In the genomic region with DNA sequence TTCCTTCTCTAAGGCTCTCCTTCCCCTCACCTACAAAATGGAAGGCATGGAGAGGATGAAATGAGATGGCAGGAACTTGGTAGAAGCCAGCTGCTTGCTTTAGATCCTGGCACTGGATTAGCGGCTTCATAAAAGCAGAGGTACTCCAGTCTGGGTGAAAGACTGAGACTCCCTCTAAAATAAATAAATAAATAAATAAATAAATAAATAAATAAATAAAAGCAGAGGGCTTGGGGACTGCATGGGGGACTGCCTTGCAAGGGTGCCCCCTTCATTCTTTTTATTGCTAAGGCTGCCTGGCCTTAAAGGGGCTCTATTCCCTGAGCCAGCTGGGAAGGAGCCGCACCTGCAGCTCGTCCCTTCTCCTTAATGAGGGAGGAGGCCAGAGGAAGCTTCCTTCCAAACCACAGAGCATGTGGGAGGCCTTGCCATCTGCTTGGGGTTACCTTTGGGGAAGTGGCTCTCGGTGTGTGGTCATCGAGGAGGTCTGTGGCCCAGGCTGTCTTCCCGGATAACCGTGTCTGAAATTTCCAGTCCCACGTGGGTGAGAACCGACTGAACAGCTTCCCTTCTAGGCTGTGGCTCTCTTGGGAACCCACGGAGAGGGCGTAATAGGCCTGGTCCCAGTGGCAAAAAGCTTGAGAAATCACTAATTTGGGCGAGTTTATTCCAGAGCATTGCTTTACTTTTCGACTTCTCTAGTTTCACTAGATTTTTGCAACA, we compare ENCODE assay signal across 1 cellular context.
A peak's percentile ranks its signal among the peaks of the same experiment; 100 is the strongest.
TF ChIP-seq lines count a peak whose summit lies in the region.

No MANE protein-coding gene starts in this region.

TF ChIP-seq in K562, 482 proteins besides CTCF, POLR2A, EP300 and RAD21 (continued from another document and continues in another):
- TF ChIP-seq, protein P1, sequence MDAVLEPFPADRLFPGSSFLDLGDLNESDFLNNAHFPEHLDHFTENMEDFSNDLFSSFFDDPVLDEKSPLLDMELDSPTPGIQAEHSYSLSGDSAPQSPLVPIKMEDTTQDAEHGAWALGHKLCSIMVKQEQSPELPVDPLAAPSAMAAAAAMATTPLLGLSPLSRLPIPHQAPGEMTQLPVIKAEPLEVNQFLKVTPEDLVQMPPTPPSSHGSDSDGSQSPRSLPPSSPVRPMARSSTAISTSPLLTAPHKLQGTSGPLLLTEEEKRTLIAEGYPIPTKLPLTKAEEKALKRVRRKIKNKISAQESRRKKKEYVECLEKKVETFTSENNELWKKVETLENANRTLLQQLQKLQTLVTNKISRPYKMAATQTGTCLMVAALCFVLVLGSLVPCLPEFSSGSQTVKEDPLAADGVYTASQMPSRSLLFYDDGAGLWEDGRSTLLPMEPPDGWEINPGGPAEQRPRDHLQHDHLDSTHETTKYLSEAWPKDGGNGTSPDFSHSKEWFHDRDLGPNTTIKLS (IDR thresholded peaks at IDR 0.05; ENCODE audit: borderline replicate concordance, low read depth), result no peak
- TF ChIP-seq, protein P2, sequence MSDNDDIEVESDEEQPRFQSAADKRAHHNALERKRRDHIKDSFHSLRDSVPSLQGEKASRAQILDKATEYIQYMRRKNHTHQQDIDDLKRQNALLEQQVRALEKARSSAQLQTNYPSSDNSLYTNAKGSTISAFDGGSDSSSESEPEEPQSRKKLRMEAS (CRISPR knock-in tag; IDR thresholded peaks at IDR 0.05), result peak; percentile 94
- TF ChIP-seq SIN3A (IDR thresholded peaks at IDR 0.05; ENCODE audit: borderline replicate concordance in 2 of 2, control insufficient read depth in 1 of 2, low read depth in 2 of 2, low read length in 2 of 2), result no peak; a peak in 1 of 4 replicates
- no peak for TF ChIP-seq RB1 (IDR thresholded peaks at IDR 0.05; ENCODE audit: low read depth)
- no peak for TF ChIP-seq ZNF444 (CRISPR knock-in tag; IDR thresholded peaks at IDR 0.05)
- no peak for TF ChIP-seq ZNF644 (tag; IDR thresholded peaks at IDR 0.05; ENCODE audit: low read depth)
- TF ChIP-seq NFXL1 (CRISPR knock-in tag; IDR thresholded peaks at IDR 0.05), result no peak
- TF ChIP-seq ELF1 (tag; IDR thresholded peaks at IDR 0.05), result no peak
- TF ChIP-seq, protein P3, sequence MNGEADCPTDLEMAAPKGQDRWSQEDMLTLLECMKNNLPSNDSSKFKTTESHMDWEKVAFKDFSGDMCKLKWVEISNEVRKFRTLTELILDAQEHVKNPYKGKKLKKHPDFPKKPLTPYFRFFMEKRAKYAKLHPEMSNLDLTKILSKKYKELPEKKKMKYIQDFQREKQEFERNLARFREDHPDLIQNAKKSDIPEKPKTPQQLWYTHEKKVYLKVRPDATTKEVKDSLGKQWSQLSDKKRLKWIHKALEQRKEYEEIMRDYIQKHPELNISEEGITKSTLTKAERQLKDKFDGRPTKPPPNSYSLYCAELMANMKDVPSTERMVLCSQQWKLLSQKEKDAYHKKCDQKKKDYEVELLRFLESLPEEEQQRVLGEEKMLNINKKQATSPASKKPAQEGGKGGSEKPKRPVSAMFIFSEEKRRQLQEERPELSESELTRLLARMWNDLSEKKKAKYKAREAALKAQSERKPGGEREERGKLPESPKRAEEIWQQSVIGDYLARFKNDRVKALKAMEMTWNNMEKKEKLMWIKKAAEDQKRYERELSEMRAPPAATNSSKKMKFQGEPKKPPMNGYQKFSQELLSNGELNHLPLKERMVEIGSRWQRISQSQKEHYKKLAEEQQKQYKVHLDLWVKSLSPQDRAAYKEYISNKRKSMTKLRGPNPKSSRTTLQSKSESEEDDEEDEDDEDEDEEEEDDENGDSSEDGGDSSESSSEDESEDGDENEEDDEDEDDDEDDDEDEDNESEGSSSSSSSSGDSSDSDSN (IDR thresholded peaks at IDR 0.05; ENCODE audit: borderline replicate concordance in 1 of 2, low read depth in 2 of 2, low read length in 2 of 2), result peak; percentile 64 to 90; a peak in 2 of 4 replicates
- TF ChIP-seq, protein P4, sequence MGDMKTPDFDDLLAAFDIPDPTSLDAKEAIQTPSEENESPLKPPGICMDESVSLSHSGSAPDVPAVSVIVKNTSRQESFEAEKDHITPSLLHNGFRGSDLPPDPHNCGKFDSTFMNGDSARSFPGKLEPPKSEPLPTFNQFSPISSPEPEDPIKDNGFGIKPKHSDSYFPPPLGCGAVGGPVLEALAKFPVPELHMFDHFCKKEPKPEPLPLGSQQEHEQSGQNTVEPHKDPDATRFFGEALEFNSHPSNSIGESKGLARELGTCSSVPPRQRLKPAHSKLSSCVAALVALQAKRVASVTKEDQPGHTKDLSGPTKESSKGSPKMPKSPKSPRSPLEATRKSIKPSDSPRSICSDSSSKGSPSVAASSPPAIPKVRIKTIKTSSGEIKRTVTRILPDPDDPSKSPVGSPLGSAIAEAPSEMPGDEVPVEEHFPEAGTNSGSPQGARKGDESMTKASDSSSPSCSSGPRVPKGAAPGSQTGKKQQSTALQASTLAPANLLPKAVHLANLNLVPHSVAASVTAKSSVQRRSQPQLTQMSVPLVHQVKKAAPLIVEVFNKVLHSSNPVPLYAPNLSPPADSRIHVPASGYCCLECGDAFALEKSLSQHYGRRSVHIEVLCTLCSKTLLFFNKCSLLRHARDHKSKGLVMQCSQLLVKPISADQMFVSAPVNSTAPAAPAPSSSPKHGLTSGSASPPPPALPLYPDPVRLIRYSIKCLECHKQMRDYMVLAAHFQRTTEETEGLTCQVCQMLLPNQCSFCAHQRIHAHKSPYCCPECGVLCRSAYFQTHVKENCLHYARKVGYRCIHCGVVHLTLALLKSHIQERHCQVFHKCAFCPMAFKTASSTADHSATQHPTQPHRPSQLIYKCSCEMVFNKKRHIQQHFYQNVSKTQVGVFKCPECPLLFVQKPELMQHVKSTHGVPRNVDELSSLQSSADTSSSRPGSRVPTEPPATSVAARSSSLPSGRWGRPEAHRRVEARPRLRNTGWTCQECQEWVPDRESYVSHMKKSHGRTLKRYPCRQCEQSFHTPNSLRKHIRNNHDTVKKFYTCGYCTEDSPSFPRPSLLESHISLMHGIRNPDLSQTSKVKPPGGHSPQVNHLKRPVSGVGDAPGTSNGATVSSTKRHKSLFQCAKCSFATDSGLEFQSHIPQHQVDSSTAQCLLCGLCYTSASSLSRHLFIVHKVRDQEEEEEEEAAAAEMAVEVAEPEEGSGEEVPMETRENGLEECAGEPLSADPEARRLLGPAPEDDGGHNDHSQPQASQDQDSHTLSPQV (IDR thresholded peaks at IDR 0.05), result no peak
- TF ChIP-seq, protein P5, sequence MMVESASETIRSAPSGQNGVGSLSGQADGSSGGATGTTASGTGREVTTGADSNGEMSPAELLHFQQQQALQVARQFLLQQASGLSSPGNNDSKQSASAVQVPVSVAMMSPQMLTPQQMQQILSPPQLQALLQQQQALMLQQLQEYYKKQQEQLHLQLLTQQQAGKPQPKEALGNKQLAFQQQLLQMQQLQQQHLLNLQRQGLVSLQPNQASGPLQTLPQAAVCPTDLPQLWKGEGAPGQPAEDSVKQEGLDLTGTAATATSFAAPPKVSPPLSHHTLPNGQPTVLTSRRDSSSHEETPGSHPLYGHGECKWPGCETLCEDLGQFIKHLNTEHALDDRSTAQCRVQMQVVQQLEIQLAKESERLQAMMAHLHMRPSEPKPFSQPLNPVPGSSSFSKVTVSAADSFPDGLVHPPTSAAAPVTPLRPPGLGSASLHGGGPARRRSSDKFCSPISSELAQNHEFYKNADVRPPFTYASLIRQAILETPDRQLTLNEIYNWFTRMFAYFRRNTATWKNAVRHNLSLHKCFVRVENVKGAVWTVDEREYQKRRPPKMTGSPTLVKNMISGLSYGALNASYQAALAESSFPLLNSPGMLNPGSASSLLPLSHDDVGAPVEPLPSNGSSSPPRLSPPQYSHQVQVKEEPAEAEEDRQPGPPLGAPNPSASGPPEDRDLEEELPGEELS (CRISPR knock-in tag; IDR thresholded peaks at IDR 0.05; ENCODE audit: borderline replicate concordance), result no peak
- TF ChIP-seq, protein P6, sequence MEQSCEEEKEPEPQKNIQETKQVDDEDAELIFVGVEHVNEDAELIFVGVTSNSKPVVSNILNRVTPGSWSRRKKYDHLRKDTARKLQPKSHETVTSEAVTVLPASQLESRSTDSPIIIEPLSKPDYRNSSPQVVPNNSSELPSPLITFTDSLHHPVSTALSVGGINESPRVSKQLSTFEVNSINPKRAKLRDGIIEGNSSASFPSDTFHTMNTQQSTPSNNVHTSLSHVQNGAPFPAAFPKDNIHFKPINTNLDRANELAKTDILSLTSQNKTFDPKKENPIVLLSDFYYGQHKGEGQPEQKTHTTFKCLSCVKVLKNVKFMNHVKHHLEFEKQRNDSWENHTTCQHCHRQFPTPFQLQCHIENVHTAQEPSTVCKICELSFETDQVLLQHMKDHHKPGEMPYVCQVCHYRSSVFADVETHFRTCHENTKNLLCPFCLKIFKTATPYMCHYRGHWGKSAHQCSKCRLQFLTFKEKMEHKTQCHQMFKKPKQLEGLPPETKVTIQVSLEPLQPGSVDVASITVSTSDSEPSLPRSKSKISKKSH (CRISPR knock-in tag; IDR thresholded peaks at IDR 0.05), result no peak
- TF ChIP-seq ZNF699 (CRISPR knock-in tag; IDR thresholded peaks at IDR 0.05; ENCODE audit: insufficient replicate concordance), result no peak
- TF ChIP-seq HNRNPLL (IDR thresholded peaks at IDR 0.05; ENCODE audit: low read depth, low read length, poor library complexity, severe bottlenecking), result no peak
- TF ChIP-seq SMAD3 (CRISPR knock-in tag; conservative IDR thresholded peaks at IDR 0.05), result no peak
- 0 out of 2 replicates have a peak, but pooled peaks have one; percentile 49 for TF ChIP-seq L3MBTL2 (IDR thresholded peaks at IDR 0.05)
- TF ChIP-seq, protein P7, sequence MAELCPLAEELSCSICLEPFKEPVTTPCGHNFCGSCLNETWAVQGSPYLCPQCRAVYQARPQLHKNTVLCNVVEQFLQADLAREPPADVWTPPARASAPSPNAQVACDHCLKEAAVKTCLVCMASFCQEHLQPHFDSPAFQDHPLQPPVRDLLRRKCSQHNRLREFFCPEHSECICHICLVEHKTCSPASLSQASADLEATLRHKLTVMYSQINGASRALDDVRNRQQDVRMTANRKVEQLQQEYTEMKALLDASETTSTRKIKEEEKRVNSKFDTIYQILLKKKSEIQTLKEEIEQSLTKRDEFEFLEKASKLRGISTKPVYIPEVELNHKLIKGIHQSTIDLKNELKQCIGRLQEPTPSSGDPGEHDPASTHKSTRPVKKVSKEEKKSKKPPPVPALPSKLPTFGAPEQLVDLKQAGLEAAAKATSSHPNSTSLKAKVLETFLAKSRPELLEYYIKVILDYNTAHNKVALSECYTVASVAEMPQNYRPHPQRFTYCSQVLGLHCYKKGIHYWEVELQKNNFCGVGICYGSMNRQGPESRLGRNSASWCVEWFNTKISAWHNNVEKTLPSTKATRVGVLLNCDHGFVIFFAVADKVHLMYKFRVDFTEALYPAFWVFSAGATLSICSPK (IDR thresholded peaks at IDR 0.05; ENCODE audit: borderline replicate concordance), result no peak
- TF ChIP-seq, protein P8, sequence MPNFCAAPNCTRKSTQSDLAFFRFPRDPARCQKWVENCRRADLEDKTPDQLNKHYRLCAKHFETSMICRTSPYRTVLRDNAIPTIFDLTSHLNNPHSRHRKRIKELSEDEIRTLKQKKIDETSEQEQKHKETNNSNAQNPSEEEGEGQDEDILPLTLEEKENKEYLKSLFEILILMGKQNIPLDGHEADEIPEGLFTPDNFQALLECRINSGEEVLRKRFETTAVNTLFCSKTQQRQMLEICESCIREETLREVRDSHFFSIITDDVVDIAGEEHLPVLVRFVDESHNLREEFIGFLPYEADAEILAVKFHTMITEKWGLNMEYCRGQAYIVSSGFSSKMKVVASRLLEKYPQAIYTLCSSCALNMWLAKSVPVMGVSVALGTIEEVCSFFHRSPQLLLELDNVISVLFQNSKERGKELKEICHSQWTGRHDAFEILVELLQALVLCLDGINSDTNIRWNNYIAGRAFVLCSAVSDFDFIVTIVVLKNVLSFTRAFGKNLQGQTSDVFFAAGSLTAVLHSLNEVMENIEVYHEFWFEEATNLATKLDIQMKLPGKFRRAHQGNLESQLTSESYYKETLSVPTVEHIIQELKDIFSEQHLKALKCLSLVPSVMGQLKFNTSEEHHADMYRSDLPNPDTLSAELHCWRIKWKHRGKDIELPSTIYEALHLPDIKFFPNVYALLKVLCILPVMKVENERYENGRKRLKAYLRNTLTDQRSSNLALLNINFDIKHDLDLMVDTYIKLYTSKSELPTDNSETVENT (CRISPR knock-in tag; IDR thresholded peaks at IDR 0.05), result no peak
- no peak for TF ChIP-seq ATF1 (CRISPR knock-in tag; IDR thresholded peaks at IDR 0.05)
- TF ChIP-seq ATF1 (tag; IDR thresholded peaks at IDR 0.05), result no peak
- no peak for TF ChIP-seq PTBP1 (IDR thresholded peaks at IDR 0.05; ENCODE audit: low read depth, low read length)
- TF ChIP-seq, protein P9, sequence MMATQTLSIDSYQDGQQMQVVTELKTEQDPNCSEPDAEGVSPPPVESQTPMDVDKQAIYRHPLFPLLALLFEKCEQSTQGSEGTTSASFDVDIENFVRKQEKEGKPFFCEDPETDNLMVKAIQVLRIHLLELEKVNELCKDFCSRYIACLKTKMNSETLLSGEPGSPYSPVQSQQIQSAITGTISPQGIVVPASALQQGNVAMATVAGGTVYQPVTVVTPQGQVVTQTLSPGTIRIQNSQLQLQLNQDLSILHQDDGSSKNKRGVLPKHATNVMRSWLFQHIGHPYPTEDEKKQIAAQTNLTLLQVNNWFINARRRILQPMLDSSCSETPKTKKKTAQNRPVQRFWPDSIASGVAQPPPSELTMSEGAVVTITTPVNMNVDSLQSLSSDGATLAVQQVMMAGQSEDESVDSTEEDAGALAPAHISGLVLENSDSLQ (IDR thresholded peaks at IDR 0.05), result no peak
- no peak for TF ChIP-seq ZNF551 (CRISPR knock-in tag; IDR thresholded peaks at IDR 0.05)
- no peak for TF ChIP-seq SETDB1 (IDR thresholded peaks at IDR 0.05; ENCODE audit: low read length)
- TF ChIP-seq, protein P10, sequence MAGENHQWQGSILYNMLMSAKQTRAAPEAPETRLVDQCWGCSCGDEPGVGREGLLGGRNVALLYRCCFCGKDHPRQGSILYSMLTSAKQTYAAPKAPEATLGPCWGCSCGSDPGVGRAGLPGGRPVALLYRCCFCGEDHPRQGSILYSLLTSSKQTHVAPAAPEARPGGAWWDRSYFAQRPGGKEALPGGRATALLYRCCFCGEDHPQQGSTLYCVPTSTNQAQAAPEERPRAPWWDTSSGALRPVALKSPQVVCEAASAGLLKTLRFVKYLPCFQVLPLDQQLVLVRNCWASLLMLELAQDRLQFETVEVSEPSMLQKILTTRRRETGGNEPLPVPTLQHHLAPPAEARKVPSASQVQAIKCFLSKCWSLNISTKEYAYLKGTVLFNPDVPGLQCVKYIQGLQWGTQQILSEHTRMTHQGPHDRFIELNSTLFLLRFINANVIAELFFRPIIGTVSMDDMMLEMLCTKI (IDR thresholded peaks at IDR 0.05; ENCODE audit: partially characterized antibody), result no peak
- no peak for TF ChIP-seq ZNF79 (CRISPR knock-in tag; IDR thresholded peaks at IDR 0.05; ENCODE audit: low read depth)
- TF ChIP-seq, protein P11, sequence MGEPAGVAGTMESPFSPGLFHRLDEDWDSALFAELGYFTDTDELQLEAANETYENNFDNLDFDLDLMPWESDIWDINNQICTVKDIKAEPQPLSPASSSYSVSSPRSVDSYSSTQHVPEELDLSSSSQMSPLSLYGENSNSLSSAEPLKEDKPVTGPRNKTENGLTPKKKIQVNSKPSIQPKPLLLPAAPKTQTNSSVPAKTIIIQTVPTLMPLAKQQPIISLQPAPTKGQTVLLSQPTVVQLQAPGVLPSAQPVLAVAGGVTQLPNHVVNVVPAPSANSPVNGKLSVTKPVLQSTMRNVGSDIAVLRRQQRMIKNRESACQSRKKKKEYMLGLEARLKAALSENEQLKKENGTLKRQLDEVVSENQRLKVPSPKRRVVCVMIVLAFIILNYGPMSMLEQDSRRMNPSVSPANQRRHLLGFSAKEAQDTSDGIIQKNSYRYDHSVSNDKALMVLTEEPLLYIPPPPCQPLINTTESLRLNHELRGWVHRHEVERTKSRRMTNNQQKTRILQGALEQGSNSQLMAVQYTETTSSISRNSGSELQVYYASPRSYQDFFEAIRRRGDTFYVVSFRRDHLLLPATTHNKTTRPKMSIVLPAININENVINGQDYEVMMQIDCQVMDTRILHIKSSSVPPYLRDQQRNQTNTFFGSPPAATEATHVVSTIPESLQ (CRISPR knock-in tag; IDR thresholded peaks at IDR 0.05), result no peak
